ENCODE assay signal across 13 cellular contexts in the genomic region with DNA sequence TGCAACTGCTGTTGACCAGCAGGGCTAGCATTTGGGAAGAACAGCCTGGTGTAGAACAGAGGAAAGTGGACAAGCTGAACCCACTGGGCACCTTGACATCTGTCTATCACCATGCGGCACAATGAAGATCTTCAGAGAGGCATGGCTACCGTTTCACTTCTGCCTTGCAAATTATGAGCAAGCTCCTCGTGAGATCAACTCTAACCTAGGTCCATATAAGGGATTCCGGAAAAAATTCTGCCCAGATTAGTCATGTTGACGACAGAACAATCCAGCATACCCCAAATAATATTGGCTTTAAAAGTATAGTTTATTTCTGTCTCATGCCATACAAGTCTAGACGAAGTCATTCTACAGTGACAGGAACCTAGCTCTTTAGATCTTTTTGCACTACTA.
DNase-seq lines count a peak whose midpoint lies in the region; ATAC-seq, FAIRE-seq and TF ChIP-seq lines count a peak whose summit lies in the region.
"Had no signal": no experiment of that assay in that cellular context is flagged by ENCODE, and none has a peak within 500 bp of the region (broad histone marks: within the 10 kb centered on the region; RNA-seq: fewer than 3 reads in every experiment).

No MANE protein-coding gene starts in this region.

- H3K4me1 ChIP-seq in left ventricle myocardium inferior (no peaks in the 10 kb centered on the region), right cardiac atrium (ENCODE audit: control insufficient read depth, insufficient read depth, low read length) (no peaks in the 10 kb centered on the region), lower lobe of right lung (peaks cover 17% of the 10 kb centered on the region)

- H3K36me3 ChIP-seq in left ventricle myocardium inferior = no peaks in the 10 kb centered on the region
- no peaks in the 10 kb centered on the region for H3K36me3 ChIP-seq in SU-DHL-6 (ENCODE audit: low read length)
- H3K36me3 ChIP-seq in lower lobe of right lung = no peaks in the 10 kb centered on the region

- intact Hi-C loops in left ventricle myocardium inferior (cut with micrococcal nuclease) = no loop called here
- intact Hi-C loops in right cardiac atrium (cut with DNase I) = no loop called here
- intact Hi-C loops in lower lobe of right lung (cut with DNase I) = no loop called here

- H3K27ac ChIP-seq in left ventricle myocardium inferior (replicated peaks) (peak overlapping the region; percentile 54), right cardiac atrium (ENCODE audit: low read length) (no peak overlapping the region), SU-DHL-6 (ENCODE audit: low read depth, low read length) (peak overlapping the region; percentile 97), lower lobe of right lung (peak overlapping the region; percentile 68)

- H3K27me3 ChIP-seq in left ventricle myocardium inferior (ENCODE audit: low read depth) (no peaks in the 10 kb centered on the region), right cardiac atrium (ENCODE audit: control insufficient read depth, insufficient read depth) (no peaks in the 10 kb centered on the region), SU-DHL-6 (ENCODE audit: low read length) (no peaks in the 10 kb centered on the region), lower lobe of right lung (ENCODE audit: low read depth) (no peaks in the 10 kb centered on the region)

- H3K4me2 ChIP-seq in SU-DHL-6 (ENCODE audit: low read depth, low read length, poor library complexity, severe bottlenecking) = peak overlapping the region; percentile 70
- H3K4me2 ChIP-seq: SK-N-SH had no signal

- DNase-seq in left ventricle myocardium inferior (no peak), right cardiac atrium (no peak), lower lobe of right lung (no peak), urothelium cell line (ENCODE audit: low spot score) (peak; percentile 68), H54 (ENCODE audit: insufficient read length, low spot score) (no peak)
- DNase-seq in activated CD4-positive, CD25-positive, alpha-beta regulatory T cell (lab: John Stamatoyannopoulos, UW) = no peak
- DNase-seq: activated CD4-positive, alpha-beta memory T cell treated with anti-CD3 and anti-CD28 coated beads, Interleukin-2, amount 10 ng/mL, durations not matched to agents 7 days and 5 days; activated naive CD4-positive, alpha-beta T cell treated with anti-CD3 and anti-CD28 coated beads, Interleukin-2, amount 50 U/mL, for 16 hours; effector CD4-positive, alpha-beta T cell; NCI-H2171; SK-N-SH had no signal

- H3K79me2 ChIP-seq in SU-DHL-6 (ENCODE audit: insufficient read depth, low read length) = no peaks in the 10 kb centered on the region

- TF ChIP-seq CTCF in left ventricle myocardium inferior (IDR thresholded peaks at IDR 0.05; ENCODE audit: borderline replicate concordance) (no peak), SU-DHL-6 (IDR thresholded peaks at IDR 0.05; ENCODE audit: insufficient read depth, low read length, poor library complexity, severe bottlenecking) (no peak), lower lobe of right lung (IDR thresholded peaks at IDR 0.05) (no peak)

- H2AFZ ChIP-seq in SU-DHL-6 (ENCODE audit: low read depth, low read length, severe bottlenecking) = no peak overlapping the region

- ATAC-seq in right cardiac atrium (no peak), lower lobe of right lung (peak; percentile 23 to 55), GM21390 (IDR thresholded peaks at IDR 0.05; ENCODE audit: unreplicated experiment) (no peak)

- H3K4me3 ChIP-seq in left ventricle myocardium inferior = no peak overlapping the region
- H3K4me3 ChIP-seq in right cardiac atrium (ENCODE audit: low read length) = no peak overlapping the region
- H3K4me3 ChIP-seq in SU-DHL-6 (ENCODE audit: insufficient read depth, low read length, poor library complexity, severe bottlenecking) = no peak overlapping the region
- H3K4me3 ChIP-seq in lower lobe of right lung = no peak overlapping the region

- H3K9ac ChIP-seq in SU-DHL-6 (ENCODE audit: low read length) = peak overlapping the region; percentile 68
- H3K9ac ChIP-seq: SK-N-SH had no signal

- no peaks in the 10 kb centered on the region for H4K20me1 ChIP-seq in SU-DHL-6 (ENCODE audit: low read depth, low read length)

- H3K9me3 ChIP-seq in left ventricle myocardium inferior (replicated peaks) = peaks cover 24% of the 10 kb centered on the region
- H3K9me3 ChIP-seq in right cardiac atrium (ENCODE audit: control insufficient read depth, low read length) = no peaks in the 10 kb centered on the region
- no peaks in the 10 kb centered on the region for H3K9me3 ChIP-seq in SU-DHL-6 (ENCODE audit: insufficient read depth, low read length)
- no peaks in the 10 kb centered on the region for H3K9me3 ChIP-seq in lower lobe of right lung
- H3K9me3 ChIP-seq: SK-N-SH had no signal

- FAIRE-seq in urothelium cell line (lab: Jason Lieb, UNC) (peak; percentile 74), H54 (lab: Jason Lieb, UNC) (no peak)

- no peak for TF ChIP-seq POLR2A in H54 (IDR thresholded peaks at IDR 0.05; ENCODE audit: low read depth, low read length)

- 89% methylated on average over 6 of the region's 6 CpGs for WGBS in right cardiac atrium

- peaks cover 30% of the 10 kb centered on the region for H3F3A ChIP-seq in SU-DHL-6 (ENCODE audit: insufficient read depth)

- H3K9me2 ChIP-seq in SU-DHL-6 (replicated peaks; ENCODE audit: insufficient read depth, low read length) = no peaks in the 10 kb centered on the region
- H3K9me2 ChIP-seq: SK-N-SH had no signal

Comparison
In these comparisons a context has a peak if more than half of its experiments do, and no peak if none do; other contexts are left out.
1. ATAC-seq: peak in lower lobe of right lung (2 of 2); none in right cardiac atrium (0 of 2) and GM21390 (single experiment).